In the genomic region with DNA sequence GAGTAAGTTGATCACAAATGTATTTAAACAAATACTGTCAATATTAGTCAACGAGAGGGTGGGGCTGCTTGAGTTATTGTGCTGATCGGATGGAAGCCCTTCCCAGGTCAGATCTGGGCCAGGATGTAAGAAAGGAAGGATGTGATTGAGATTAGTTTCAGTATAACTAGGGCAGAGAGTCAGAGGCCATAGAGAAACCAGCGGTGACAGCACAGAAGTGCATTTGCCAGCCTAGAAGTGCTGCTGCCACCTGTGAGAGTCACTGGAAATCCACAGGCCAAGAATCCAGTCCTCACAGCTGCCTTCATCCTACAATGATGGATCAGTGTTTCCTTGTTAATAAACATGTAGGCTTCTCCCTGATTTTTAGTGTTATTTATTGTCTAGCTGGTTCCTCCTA, we compare ENCODE assay signal across 12 cellular contexts. TPM values are rescaled to one million over a fixed set of nuclear protein-coding genes. Genes with fewer than 3 reads are reported as not detected.
DNase-seq lines count a peak whose midpoint lies in the region; ATAC-seq, FAIRE-seq and TF ChIP-seq lines count a peak whose summit lies in the region.
"Had no signal": no experiment of that assay in that cellular context is flagged by ENCODE, and none has a peak within 500 bp of the region (broad histone marks: within the 10 kb centered on the region; RNA-seq: fewer than 3 reads in every experiment).

No MANE protein-coding gene starts in this region.

- H3K4me1 Mint-ChIP-seq in stimulated activated effector memory CD8-positive, alpha-beta T cell treated with anti-CD3 and anti-CD28 coated beads, Interleukin-12 subunit alpha, Interleukin-12 subunit beta, amount 100 ng/mL, for 72 hours, result peaks cover 17% of the 10 kb centered on the region

- intact Hi-C loops in PC-9 (cut with micrococcal nuclease; ENCODE audit: unreplicated experiment) (loop anchor here (1.0 to 10.0 kb wide), 4 partner anchors 97 to 1384 kb away; no protein-coding TSS in a partner anchor), left ventricle myocardium superior (cut with micrococcal nuclease) (loop anchor here (5.0 to 10.0 kb wide), 2 partner anchors 94 to 138 kb away; no protein-coding TSS in a partner anchor)

- no peaks in the 10 kb centered on the region for H3K4me1 ChIP-seq in PC-9 (replicated peaks; ENCODE audit: insufficient read depth)
- H3K4me1 ChIP-seq: adrenal gland had no signal

- no peaks in the 10 kb centered on the region for H3K79me2 ChIP-seq in PC-9 (ENCODE audit: low read depth)

- no peaks in the 10 kb centered on the region for H3K27me3 ChIP-seq in PC-9 (ENCODE audit: insufficient read depth, low read depth)
- H3K27me3 ChIP-seq: adrenal gland had no signal

- BruUV-seq in PC-9 (replicated peaks; lab: Mats Ljungman, UMichigan), result no TSS peak

- peak; percentile 19 for DNase-seq in NCI-H748 (lab: John Stamatoyannopoulos, UW; ENCODE audit: unreplicated experiment)
- DNase-seq in NCI-H748 treated with DMSO at 0.1 percent for 48 hours (lab: John Stamatoyannopoulos, UW), result no peak
- DNase-seq in PC-9, result no peak
- DNase-seq in left ventricle myocardium superior, result no peak
- no peak for DNase-seq in stimulated activated effector memory CD8-positive, alpha-beta T cell treated with anti-CD3 and anti-CD28 coated beads, Interleukin-12 subunit alpha, Interleukin-12 subunit beta, amount 100 ng/mL, for 72 hours (ENCODE audit: low spot score in 2 of 2)
- no peak for DNase-seq in activated effector memory CD4-positive, alpha-beta T cell treated with anti-CD3 and anti-CD28 coated beads, Interleukin-2, amount 50 U/mL, for 16 hours
- no peak for DNase-seq in GM12891 (ENCODE audit: insufficient read length, low spot score)

- no peaks in the 10 kb centered on the region for H3K36me3 Mint-ChIP-seq in stimulated activated effector memory CD8-positive, alpha-beta T cell treated with anti-CD3 and anti-CD28 coated beads, Interleukin-12 subunit alpha, Interleukin-12 subunit beta, amount 100 ng/mL, for 72 hours

- no peak overlapping the region for H3K4me3 ChIP-seq in PC-9
- H3K4me3 ChIP-seq: adrenal gland had no signal

- no peak overlapping the region for H3K27ac Mint-ChIP-seq in stimulated activated effector memory CD8-positive, alpha-beta T cell treated with anti-CD3 and anti-CD28 coated beads, Interleukin-12 subunit alpha, Interleukin-12 subunit beta, amount 100 ng/mL, for 72 hours
- H3K27ac Mint-ChIP-seq: activated CD4-positive, alpha-beta T cell treated with anti-CD3 and anti-CD28 coated beads, Interleukin-2, amount 10 ng/mL, durations not matched to agents 24 days and 14 days; HFFc6 had no signal

- H3K9me3 Mint-ChIP-seq in stimulated activated effector memory CD8-positive, alpha-beta T cell treated with anti-CD3 and anti-CD28 coated beads, Interleukin-12 subunit alpha, Interleukin-12 subunit beta, amount 100 ng/mL, for 72 hours, result no peaks in the 10 kb centered on the region
- H3K9me3 Mint-ChIP-seq: activated CD4-positive, alpha-beta T cell treated with anti-CD3 and anti-CD28 coated beads, Interleukin-2, amount 10 ng/mL, durations not matched to agents 24 days and 14 days; HFFc6 had no signal

- peak overlapping the region; percentile 52; the same call in 1 of the 2 replicates for H2AFZ ChIP-seq in PC-9

- no peaks in the 10 kb centered on the region; the same call in 1 of the 2 replicates for H3F3A ChIP-seq in PC-9 (ENCODE audit: insufficient read depth, low read depth)

- H3K4me3 Mint-ChIP-seq in stimulated activated effector memory CD8-positive, alpha-beta T cell treated with anti-CD3 and anti-CD28 coated beads, Interleukin-12 subunit alpha, Interleukin-12 subunit beta, amount 100 ng/mL, for 72 hours, result no peak overlapping the region
- H3K4me3 Mint-ChIP-seq: activated CD4-positive, alpha-beta T cell treated with anti-CD3 and anti-CD28 coated beads, Interleukin-2, amount 10 ng/mL, durations not matched to agents 24 days and 14 days; HFFc6 had no signal

- no peaks in the 10 kb centered on the region for H3K36me3 ChIP-seq in PC-9 (ENCODE audit: low read depth)
- H3K36me3 ChIP-seq: adrenal gland had no signal

- H3K9me3 ChIP-seq in PC-9 (ENCODE audit: insufficient read depth, low read depth), result no peaks in the 10 kb centered on the region
- H3K9me3 ChIP-seq: adrenal gland had no signal

- no peak for TF ChIP-seq CTCF in PC-9 (conservative IDR thresholded peaks at IDR 0.05)

- POLR2A ChIA-PET in PC-9 (lab: Charles Lee; ENCODE audit: unreplicated experiment), result interaction anchor here (0.6 kb wide), 1 partner anchor 660 kb away, joined by 27 read pairs; no protein-coding TSS in a partner anchor

- H3K9me2 ChIP-seq in PC-9 (ENCODE audit: insufficient read depth), result no peaks in the 10 kb centered on the region; the same call in 1 of the 2 replicates

- ATAC-seq in left ventricle myocardium superior (peak; percentile 75), GM21529 (IDR thresholded peaks at IDR 0.05; ENCODE audit: unreplicated experiment) (no peak)
- ATAC-seq in stimulated activated effector memory CD8-positive, alpha-beta T cell treated with anti-CD3 and anti-CD28 coated beads, Interleukin-12 subunit alpha, Interleukin-12 subunit beta, amount 100 ng/mL, for 72 hours, result peak; percentile 91

- H4K20me1 ChIP-seq in PC-9 (ENCODE audit: insufficient read depth), result no peaks in the 10 kb centered on the region

- TF ChIP-seq POLR2A in GM12891 (IDR thresholded peaks at IDR 0.05; ENCODE audit: low read depth, low read length), result no peak

- no peak overlapping the region for H3K4me2 ChIP-seq in PC-9

- CTCF ChIA-PET in PC-9 (lab: Charles Lee), result interaction anchor here (0.6 to 1.3 kb wide), 4 partner anchors 38 to 193 kb away, joined by 3 to 8 read pairs (median 5); a partner anchor contains a TSS

- no peak for FAIRE-seq in GM12891 (lab: Jason Lieb, UNC)

- H3K27ac ChIP-seq in PC-9, result no peak overlapping the region
- H3K27ac ChIP-seq: HL-60 had no signal

TF ChIP-seq in GM12891, 5 proteins besides CTCF, POLR2A, EP300 and RAD21:
- TF ChIP-seq PAX5 (IDR thresholded peaks at IDR 0.05; ENCODE audit: insufficient read depth, low read length, severe bottlenecking), result no peak
- no peak for TF ChIP-seq POLR2AphosphoS5 (IDR thresholded peaks at IDR 0.05; ENCODE audit: low read depth, low read length)
- no peak for TF ChIP-seq POU2F2 (IDR thresholded peaks at IDR 0.05; ENCODE audit: low read depth, low read length)
- TF ChIP-seq SPI1 (IDR thresholded peaks at IDR 0.05; ENCODE audit: low read depth, low read length), result no peak
- TF ChIP-seq TAF1 (IDR thresholded peaks at IDR 0.05; ENCODE audit: low read depth, low read length), result no peak

RNA-seq across cellular contexts. Expression of a gene that starts 9.8 kb away (rescaled TPM):
- total RNA-seq in PC-9 (2021) (9.0 and 9.7 TPM in 2 replicates), left ventricle myocardium superior (116 TPM)
- polyA plus RNA-seq in GM12891 (2012; ENCODE audit: low read depth, missing spikeins), result 5.4 TPM

Comparison
In these comparisons a context has a peak if more than half of its experiments do, and no peak if none do; other contexts are left out.
1. RNA of a gene that starts 9.8 kb away (total RNA-seq): 116 TPM in left ventricle myocardium superior (single experiment); 9.0 to 9.7 TPM in PC-9; every median in the first group is over 10 times any median in the second.